In genomic region chr20:44500221-44500620, GRCh38 we compare ENCODE assay signal across 25 cellular contexts.
"Had no signal": no experiment of that assay in that cellular context is flagged by ENCODE, and none has a peak within 500 bp of the region (broad histone marks: within the 10 kb centered on the region; RNA-seq: fewer than 3 reads in every experiment).

No MANE protein-coding gene starts in this region.

- H3K9me3 Mint-ChIP-seq: activated CD4-positive, alpha-beta T cell treated with anti-CD3 and anti-CD28 coated beads, Interleukin-2, amount 10 ng/mL, durations not matched to agents 24 days and 14 days; activated T-helper 2 cell treated with anti-CD3 and anti-CD28 coated beads, Interferon-gamma antibody, Interleukin-2, Interleukin-4, amounts not matched to agents 10 μg/mL and 5 μg/mL and 100 μg/mL, durations not matched to agents 14 hours and 24 hours and 36 hours; dendritic cell treated with granulocyte-macrophage colony-stimulating factor and Interleukin-4, amounts not matched to agents 40 ng/mL and 50 ng/mL, for 4 days; memory B cell; neural crest cell; stimulated activated naive CD8-positive, alpha-beta T cell treated with anti-CD3 and anti-CD28 coated beads, Interleukin-15, Interleukin-2, amounts not matched to agents 100 ng/mL and 50 ng/mL, for 24 hours; T-cell; T-helper 2 cell treated with Interferon-gamma antibody and Interleukin-4, amounts not matched to agents 5 μg/mL and 100 μg/mL, for 36 hours had no signal

- H3K4me3 Mint-ChIP-seq: activated CD4-positive, alpha-beta T cell treated with anti-CD3 and anti-CD28 coated beads, Interleukin-2, amount 10 ng/mL, durations not matched to agents 24 days and 14 days; activated CD8-positive, alpha-beta T cell treated with anti-CD3 and anti-CD28 coated beads, Interleukin-2, amount 10 ng/mL, durations not matched to agents 7 days and 5 days; activated naive CD8-positive, alpha-beta T cell treated with anti-CD3 and anti-CD28 coated beads, Interleukin-2, amount 50 U/mL, for 24 hours; dendritic cell treated with granulocyte-macrophage colony-stimulating factor and Interleukin-4, amounts not matched to agents 40 ng/mL and 50 ng/mL, for 4 days; memory B cell; neural crest cell; stimulated activated naive CD8-positive, alpha-beta T cell treated with anti-CD3 and anti-CD28 coated beads, Interleukin-15, Interleukin-2, amounts not matched to agents 100 ng/mL and 50 ng/mL, for 24 hours; T-cell; T-helper 2 cell treated with Interferon-gamma antibody and Interleukin-4, amounts not matched to agents 5 μg/mL and 100 μg/mL, for 36 hours had no signal

- H3K4me3 ChIP-seq: spleen, tibial artery had no signal

- H3K27ac Mint-ChIP-seq: activated CD4-positive, alpha-beta T cell treated with anti-CD3 and anti-CD28 coated beads, Interleukin-2, amount 10 ng/mL, durations not matched to agents 24 days and 14 days; activated CD8-positive, alpha-beta T cell treated with anti-CD3 and anti-CD28 coated beads, Interleukin-2, amount 10 ng/mL, durations not matched to agents 7 days and 5 days; activated naive CD8-positive, alpha-beta T cell treated with anti-CD3 and anti-CD28 coated beads, Interleukin-2, amount 50 U/mL, for 24 hours; activated T-helper 2 cell treated with anti-CD3 and anti-CD28 coated beads, Interferon-gamma antibody, Interleukin-2, Interleukin-4, amounts not matched to agents 10 μg/mL and 5 μg/mL and 100 μg/mL, durations not matched to agents 14 hours and 24 hours and 36 hours; dendritic cell treated with granulocyte-macrophage colony-stimulating factor and Interleukin-4, amounts not matched to agents 40 ng/mL and 50 ng/mL, for 4 days; stimulated activated naive CD8-positive, alpha-beta T cell treated with anti-CD3 and anti-CD28 coated beads, Interleukin-15, Interleukin-2, amounts not matched to agents 100 ng/mL and 50 ng/mL, for 24 hours; T-cell; T-helper 2 cell treated with Interferon-gamma antibody and Interleukin-4, amounts not matched to agents 5 μg/mL and 100 μg/mL, for 36 hours had no signal

- DNase-seq: activated CD4-positive, alpha-beta T cell treated with anti-CD3 and anti-CD28 coated beads, Interleukin-2, amount 10 ng/mL, durations not matched to agents 24 days and 14 days; activated CD8-positive, alpha-beta T cell treated with anti-CD3 and anti-CD28 coated beads, Interleukin-2, amount 10 ng/mL, durations not matched to agents 7 days and 5 days; activated naive CD4-positive, alpha-beta T cell; activated naive CD8-positive, alpha-beta T cell treated with anti-CD3 and anti-CD28 coated beads, Interleukin-2, amount 50 U/mL, for 24 hours; effector CD4-positive, alpha-beta T cell; erythroblast; foreskin melanocyte; glutamatergic neuron; hypothalamus; occipital lobe; posterior cingulate gyrus; retina; spleen; stimulated activated CD4-positive, alpha-beta T cell treated with anti-CD3 and anti-CD28 coated beads, Interleukin-4, amount 100 ng/mL, for 1 hour; substantia nigra; T-cell; tibial artery had no signal

- H3K9me3 ChIP-seq: spleen, tibial artery had no signal

- H3K27me3 ChIP-seq: spleen, tibial artery had no signal

- H3K4me1 Mint-ChIP-seq: neural crest cell had no signal

- H3K27me3 Mint-ChIP-seq: activated CD4-positive, alpha-beta T cell treated with anti-CD3 and anti-CD28 coated beads, Interleukin-2, amount 10 ng/mL, durations not matched to agents 24 days and 14 days; activated naive CD8-positive, alpha-beta T cell treated with anti-CD3 and anti-CD28 coated beads, Interleukin-2, amount 50 U/mL, for 24 hours; dendritic cell treated with granulocyte-macrophage colony-stimulating factor and Interleukin-4, amounts not matched to agents 40 ng/mL and 50 ng/mL, for 4 days; memory B cell; stimulated activated naive CD8-positive, alpha-beta T cell treated with anti-CD3 and anti-CD28 coated beads, Interleukin-15, Interleukin-2, amounts not matched to agents 100 ng/mL and 50 ng/mL, for 24 hours; T-cell had no signal

- H3K27ac ChIP-seq: spleen, tibial artery, VCaP had no signal

- ATAC-seq: activated CD4-positive, CD25-positive, alpha-beta regulatory T cell treated with anti-CD3 and anti-CD28 coated beads, Interleukin-2, amount 50 U/mL, for 24 hours; activated CD8-positive, alpha-beta T cell treated with anti-CD3 and anti-CD28 coated beads, Interleukin-2, amount 10 ng/mL, durations not matched to agents 7 days and 5 days; activated naive CD8-positive, alpha-beta T cell treated with anti-CD3 and anti-CD28 coated beads, Interleukin-2, amount 50 U/mL, for 24 hours; T-cell had no signal
